ENCODE assay signal across 1 cellular context in genomic region chr19:1866693-1867358, GRCh38.
TF ChIP-seq lines count a peak whose summit lies in the region.

No MANE protein-coding gene starts in this region.

TF ChIP-seq in HepG2, 621 proteins besides CTCF, POLR2A, EP300 and RAD21 (continued from another document and continues in another):
- peak; percentile 42; the same call in 1 of the 2 replicates for TF ChIP-seq ZNF609 (CRISPR knock-in tag; IDR thresholded peaks at IDR 0.05; ENCODE audit: borderline replicate concordance)
- TF ChIP-seq SALL1 (CRISPR knock-in tag; IDR thresholded peaks at IDR 0.05), result peak; percentile 46; the same call in 1 of the 2 replicates
- no peak for TF ChIP-seq LCORL (IDR thresholded peaks at IDR 0.05)
- no peak for TF ChIP-seq LCORL (CRISPR knock-in tag; IDR thresholded peaks at IDR 0.05)
- TF ChIP-seq HNF4A (CRISPR knock-in tag; IDR thresholded peaks at IDR 0.05), result peak; percentile 50
- TF ChIP-seq DPF2 (CRISPR knock-in tag; IDR thresholded peaks at IDR 0.05; ENCODE audit: borderline replicate concordance, low read depth), result 0 out of 2 replicates have a peak, but pooled peaks have one; percentile 42
- peak; percentile 45 for TF ChIP-seq XRCC5 (optimal IDR thresholded peaks at IDR 0.05; ENCODE audit: low read length)
- TF ChIP-seq TEAD3 (CRISPR knock-in tag; optimal IDR thresholded peaks at IDR 0.05; ENCODE audit: borderline replicate concordance), result peak; percentile 15
- peak; percentile 68 for TF ChIP-seq PAXIP1 (CRISPR knock-in tag; conservative IDR thresholded peaks at IDR 0.05)
- TF ChIP-seq ARID4A (CRISPR knock-in tag; IDR thresholded peaks at IDR 0.05; ENCODE audit: borderline replicate concordance), result peak; percentile 25; the same call in 1 of the 2 replicates
- TF ChIP-seq, protein P1, sequence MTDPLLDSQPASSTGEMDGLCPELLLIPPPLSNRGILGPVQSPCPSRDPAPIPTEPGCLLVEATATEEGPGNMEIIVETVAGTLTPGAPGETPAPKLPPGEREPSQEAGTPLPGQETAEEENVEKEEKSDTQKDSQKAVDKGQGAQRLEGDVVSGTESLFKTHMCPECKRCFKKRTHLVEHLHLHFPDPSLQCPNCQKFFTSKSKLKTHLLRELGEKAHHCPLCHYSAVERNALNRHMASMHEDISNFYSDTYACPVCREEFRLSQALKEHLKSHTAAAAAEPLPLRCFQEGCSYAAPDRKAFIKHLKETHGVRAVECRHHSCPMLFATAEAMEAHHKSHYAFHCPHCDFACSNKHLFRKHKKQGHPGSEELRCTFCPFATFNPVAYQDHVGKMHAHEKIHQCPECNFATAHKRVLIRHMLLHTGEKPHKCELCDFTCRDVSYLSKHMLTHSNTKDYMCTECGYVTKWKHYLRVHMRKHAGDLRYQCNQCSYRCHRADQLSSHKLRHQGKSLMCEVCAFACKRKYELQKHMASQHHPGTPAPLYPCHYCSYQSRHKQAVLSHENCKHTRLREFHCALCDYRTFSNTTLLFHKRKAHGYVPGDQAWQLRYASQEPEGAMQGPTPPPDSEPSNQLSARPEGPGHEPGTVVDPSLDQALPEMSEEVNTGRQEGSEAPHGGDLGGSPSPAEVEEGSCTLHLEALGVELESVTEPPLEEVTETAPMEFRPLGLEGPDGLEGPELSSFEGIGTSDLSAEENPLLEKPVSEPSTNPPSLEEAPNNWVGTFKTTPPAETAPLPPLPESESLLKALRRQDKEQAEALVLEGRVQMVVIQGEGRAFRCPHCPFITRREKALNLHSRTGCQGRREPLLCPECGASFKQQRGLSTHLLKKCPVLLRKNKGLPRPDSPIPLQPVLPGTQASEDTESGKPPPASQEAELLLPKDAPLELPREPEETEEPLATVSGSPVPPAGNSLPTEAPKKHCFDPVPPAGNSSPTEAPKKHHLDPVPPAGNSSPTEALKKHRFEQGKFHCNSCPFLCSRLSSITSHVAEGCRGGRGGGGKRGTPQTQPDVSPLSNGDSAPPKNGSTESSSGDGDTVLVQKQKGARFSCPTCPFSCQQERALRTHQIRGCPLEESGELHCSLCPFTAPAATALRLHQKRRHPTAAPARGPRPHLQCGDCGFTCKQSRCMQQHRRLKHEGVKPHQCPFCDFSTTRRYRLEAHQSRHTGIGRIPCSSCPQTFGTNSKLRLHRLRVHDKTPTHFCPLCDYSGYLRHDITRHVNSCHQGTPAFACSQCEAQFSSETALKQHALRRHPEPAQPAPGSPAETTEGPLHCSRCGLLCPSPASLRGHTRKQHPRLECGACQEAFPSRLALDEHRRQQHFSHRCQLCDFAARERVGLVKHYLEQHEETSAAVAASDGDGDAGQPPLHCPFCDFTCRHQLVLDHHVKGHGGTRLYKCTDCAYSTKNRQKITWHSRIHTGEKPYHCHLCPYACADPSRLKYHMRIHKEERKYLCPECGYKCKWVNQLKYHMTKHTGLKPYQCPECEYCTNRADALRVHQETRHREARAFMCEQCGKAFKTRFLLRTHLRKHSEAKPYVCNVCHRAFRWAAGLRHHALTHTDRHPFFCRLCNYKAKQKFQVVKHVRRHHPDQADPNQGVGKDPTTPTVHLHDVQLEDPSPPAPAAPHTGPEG (CRISPR knock-in tag; IDR thresholded peaks at IDR 0.05), result no peak
- no peak; the same call in 1 of the 2 replicates for TF ChIP-seq ZNF749 (CRISPR knock-in tag; IDR thresholded peaks at IDR 0.05; ENCODE audit: borderline replicate concordance)
- TF ChIP-seq, protein P2, sequence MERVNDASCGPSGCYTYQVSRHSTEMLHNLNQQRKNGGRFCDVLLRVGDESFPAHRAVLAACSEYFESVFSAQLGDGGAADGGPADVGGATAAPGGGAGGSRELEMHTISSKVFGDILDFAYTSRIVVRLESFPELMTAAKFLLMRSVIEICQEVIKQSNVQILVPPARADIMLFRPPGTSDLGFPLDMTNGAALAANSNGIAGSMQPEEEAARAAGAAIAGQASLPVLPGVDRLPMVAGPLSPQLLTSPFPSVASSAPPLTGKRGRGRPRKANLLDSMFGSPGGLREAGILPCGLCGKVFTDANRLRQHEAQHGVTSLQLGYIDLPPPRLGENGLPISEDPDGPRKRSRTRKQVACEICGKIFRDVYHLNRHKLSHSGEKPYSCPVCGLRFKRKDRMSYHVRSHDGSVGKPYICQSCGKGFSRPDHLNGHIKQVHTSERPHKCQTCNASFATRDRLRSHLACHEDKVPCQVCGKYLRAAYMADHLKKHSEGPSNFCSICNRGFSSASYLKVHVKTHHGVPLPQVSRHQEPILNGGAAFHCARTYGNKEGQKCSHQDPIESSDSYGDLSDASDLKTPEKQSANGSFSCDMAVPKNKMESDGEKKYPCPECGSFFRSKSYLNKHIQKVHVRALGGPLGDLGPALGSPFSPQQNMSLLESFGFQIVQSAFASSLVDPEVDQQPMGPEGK (CRISPR knock-in tag; IDR thresholded peaks at IDR 0.05), result peak; percentile 37; the same call in 1 of the 2 replicates
- peak; percentile 49; the same call in 1 of the 2 replicates for TF ChIP-seq ZFX (CRISPR knock-in tag; IDR thresholded peaks at IDR 0.05; ENCODE audit: low read depth)
- TF ChIP-seq, protein P3, sequence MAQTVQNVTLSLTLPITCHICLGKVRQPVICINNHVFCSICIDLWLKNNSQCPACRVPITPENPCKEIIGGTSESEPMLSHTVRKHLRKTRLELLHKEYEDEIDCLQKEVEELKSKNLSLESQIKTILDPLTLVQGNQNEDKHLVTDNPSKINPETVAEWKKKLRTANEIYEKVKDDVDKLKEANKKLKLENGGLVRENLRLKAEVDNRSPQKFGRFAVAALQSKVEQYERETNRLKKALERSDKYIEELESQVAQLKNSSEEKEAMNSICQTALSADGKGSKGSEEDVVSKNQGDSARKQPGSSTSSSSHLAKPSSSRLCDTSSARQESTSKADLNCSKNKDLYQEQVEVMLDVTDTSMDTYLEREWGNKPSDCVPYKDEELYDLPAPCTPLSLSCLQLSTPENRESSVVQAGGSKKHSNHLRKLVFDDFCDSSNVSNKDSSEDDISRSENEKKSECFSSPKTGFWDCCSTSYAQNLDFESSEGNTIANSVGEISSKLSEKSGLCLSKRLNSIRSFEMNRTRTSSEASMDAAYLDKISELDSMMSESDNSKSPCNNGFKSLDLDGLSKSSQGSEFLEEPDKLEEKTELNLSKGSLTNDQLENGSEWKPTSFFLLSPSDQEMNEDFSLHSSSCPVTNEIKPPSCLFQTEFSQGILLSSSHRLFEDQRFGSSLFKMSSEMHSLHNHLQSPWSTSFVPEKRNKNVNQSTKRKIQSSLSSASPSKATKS (CRISPR knock-in tag; IDR thresholded peaks at IDR 0.05), result no peak
- TF ChIP-seq NR2F6 (IDR thresholded peaks at IDR 0.05), result peak; percentile 72
- TF ChIP-seq NR2F6 (CRISPR knock-in tag; IDR thresholded peaks at IDR 0.05), result peak; percentile 81
- no peak for TF ChIP-seq SYNCRIP (IDR thresholded peaks at IDR 0.05; ENCODE audit: insufficient read depth, low read depth, low read length)
- TF ChIP-seq SIX1 (CRISPR knock-in tag; IDR thresholded peaks at IDR 0.05; ENCODE audit: borderline replicate concordance), result no peak
- TF ChIP-seq HDAC1 (CRISPR knock-in tag; IDR thresholded peaks at IDR 0.05), result peak; percentile 52; the same call in 1 of the 2 replicates
- TF ChIP-seq KLF9 (CRISPR knock-in tag; IDR thresholded peaks at IDR 0.05; ENCODE audit: low read depth), result no peak
- TF ChIP-seq ZNF629 (CRISPR knock-in tag; conservative IDR thresholded peaks at IDR 0.05), result peak; percentile 88
- peak; percentile 21; the same call in 1 of the 2 replicates for TF ChIP-seq RXRB (CRISPR knock-in tag; IDR thresholded peaks at IDR 0.05; ENCODE audit: borderline replicate concordance)
- no peak for TF ChIP-seq MYPOP (CRISPR knock-in tag; IDR thresholded peaks at IDR 0.05)
- 0 out of 2 replicates have a peak, but pooled peaks have one; percentile 20 for TF ChIP-seq ZC3H13 (CRISPR knock-in tag; IDR thresholded peaks at IDR 0.05)
- no peak for TF ChIP-seq DDIT3 (CRISPR knock-in tag; IDR thresholded peaks at IDR 0.05)
- no peak for TF ChIP-seq RARG (CRISPR knock-in tag; IDR thresholded peaks at IDR 0.05; ENCODE audit: low read depth)
- TF ChIP-seq SSRP1 (CRISPR knock-in tag; IDR thresholded peaks at IDR 0.05), result no peak
- TF ChIP-seq PPARG (CRISPR knock-in tag; conservative IDR thresholded peaks at IDR 0.05), result 0 out of 2 replicates have a peak, but pooled peaks have one; percentile 25
- no peak for TF ChIP-seq YEATS2 (CRISPR knock-in tag; IDR thresholded peaks at IDR 0.05; ENCODE audit: borderline replicate concordance)
